22 cellular contexts compared by ENCODE assay signal in the genomic region with DNA sequence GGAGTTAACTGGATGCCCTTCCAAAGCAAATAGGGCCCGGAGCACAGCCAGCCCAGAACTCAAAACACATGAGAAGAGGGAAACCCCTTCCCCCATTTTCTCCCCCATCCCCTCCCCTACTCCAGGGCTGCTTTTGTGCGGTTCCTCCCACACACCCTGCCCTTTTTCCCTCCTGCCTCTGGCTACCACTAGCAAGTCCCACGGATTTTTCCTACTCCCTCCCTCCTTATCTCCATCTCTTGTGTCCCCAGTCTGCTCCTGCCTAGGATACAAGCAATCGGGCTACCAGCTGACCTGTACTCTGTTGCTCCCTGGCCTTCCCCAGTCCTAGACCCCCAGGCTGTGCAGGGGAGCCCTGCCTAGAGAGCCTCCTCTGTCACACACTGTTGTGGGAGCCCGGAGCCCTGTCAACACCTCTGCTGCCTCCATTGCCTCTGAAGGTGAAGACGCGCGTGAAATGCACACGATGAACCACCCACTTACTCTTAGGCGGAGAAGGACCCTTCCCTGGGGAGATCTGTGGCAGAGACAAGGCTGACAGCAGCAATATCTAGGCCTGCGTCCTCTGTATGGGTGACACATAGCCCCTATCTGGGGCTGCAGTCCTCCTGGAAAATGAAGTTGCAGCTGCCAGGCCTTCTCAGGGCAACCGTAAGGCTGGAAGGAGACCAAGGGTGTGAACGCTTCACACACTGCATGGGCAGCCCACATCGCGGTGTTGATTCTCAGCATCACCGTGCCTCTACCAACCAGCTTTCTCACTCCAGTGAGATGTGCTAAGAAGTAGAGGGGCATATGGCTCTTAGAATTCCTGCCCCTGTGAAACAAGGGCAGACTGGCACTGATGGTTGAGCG.
DNase-seq lines count a peak whose midpoint lies in the region; ATAC-seq and TF ChIP-seq lines count a peak whose summit lies in the region.
"Had no signal": no experiment of that assay in that cellular context is flagged by ENCODE, and none has a peak within 500 bp of the region (broad histone marks: within the 10 kb centered on the region; RNA-seq: fewer than 3 reads in every experiment).

No MANE protein-coding gene starts in this region.

- intact Hi-C loops in IMR-90 (cut with micrococcal nuclease): no loop called here

- H3K36me3 Mint-ChIP-seq in activated CD8-positive, alpha-beta T cell treated with anti-CD3 and anti-CD28 coated beads, Interleukin-2, amount 10 ng/mL, durations not matched to agents 7 days and 5 days (ENCODE audit: low read depth): no peaks in the 10 kb centered on the region
- H3K36me3 Mint-ChIP-seq: CD4-positive, alpha-beta memory T cell; natural killer cell treated with Interleukin-12 subunit alpha and Interleukin-12 subunit beta and Interleukin-15 and Interleukin-18, amount 100 ng/mL, for 72 hours; stimulated activated memory B cell treated with anti-CD40 and anti-IgM and Interleukin-4, amounts not matched to agents 10 μg/mL and 1 μg/mL and 100 μg/mL, for 72 hours had no signal

- H3K27me3 ChIP-seq in IMR-90 (ENCODE audit: control insufficient read depth, insufficient read depth, low read length): peaks cover 8% of the 10 kb centered on the region
- no peaks in the 10 kb centered on the region for H3K27me3 ChIP-seq in iPS-18a (ENCODE audit: control insufficient read depth, insufficient read depth, low read length)
- no peaks in the 10 kb centered on the region for H3K27me3 ChIP-seq in trophoblast cell (ENCODE audit: insufficient read depth, low read length)
- no peaks in the 10 kb centered on the region for H3K27me3 ChIP-seq in smooth muscle cell (ENCODE audit: low read depth)
- peaks cover 1% of the 10 kb centered on the region for H3K27me3 ChIP-seq in osteoblast (ENCODE audit: insufficient read depth, low read length)

- H3K23ac ChIP-seq in IMR-90 (ENCODE audit: low read depth, low read length) (no peak overlapping the region), trophoblast cell (ENCODE audit: low read length) (no peak overlapping the region)

- H2AK5ac ChIP-seq in IMR-90 (ENCODE audit: low read depth, low read length) (no peak overlapping the region; the same call in 1 of the 2 replicates), trophoblast cell (ENCODE audit: low read length) (no peak overlapping the region)

- no peak overlapping the region for H3K27ac ChIP-seq in IMR-90 (ENCODE audit: insufficient read depth, low read length)
- H3K27ac ChIP-seq in VCaP: peak overlapping the region; percentile 24; the same call in 1 of the 2 replicates
- H3K27ac ChIP-seq in iPS-18a (ENCODE audit: low read length): peak overlapping the region; percentile 38
- H3K27ac ChIP-seq in trophoblast cell (ENCODE audit: low read depth, low read length): no peak overlapping the region
- H3K27ac ChIP-seq in smooth muscle cell (ENCODE audit: low read depth): no peak overlapping the region
- no peak overlapping the region for H3K27ac ChIP-seq in osteoblast (ENCODE audit: low read depth, low read length)
- H3K27ac ChIP-seq: skin epidermis had no signal

- in situ Hi-C loops in IMR-90 (cut with MboI; ENCODE audit: low sequenced_read_pairs): no loop called here

- no peak overlapping the region for H2BK20ac ChIP-seq in IMR-90 (ENCODE audit: low read depth, low read length)

- H3K79me2 ChIP-seq in trophoblast cell (ENCODE audit: control insufficient read depth, insufficient read depth, low read length, poor library complexity) (no peaks in the 10 kb centered on the region), smooth muscle cell (ENCODE audit: low read depth) (no peaks in the 10 kb centered on the region), osteoblast (ENCODE audit: insufficient read depth, low read length) (no peaks in the 10 kb centered on the region)

- no peak overlapping the region for H4K5ac ChIP-seq in IMR-90 (ENCODE audit: low read depth, low read length)

- H3K9me3 Mint-ChIP-seq in activated CD8-positive, alpha-beta T cell treated with anti-CD3 and anti-CD28 coated beads, Interleukin-2, amount 10 ng/mL, durations not matched to agents 7 days and 5 days (ENCODE audit: insufficient read depth): no peaks in the 10 kb centered on the region
- H3K9me3 Mint-ChIP-seq: activated B cell treated with CpG ODN at 0.5 μM for 24 hours; natural killer cell treated with Interleukin-12 subunit alpha and Interleukin-12 subunit beta and Interleukin-15 and Interleukin-18, amount 100 ng/mL, for 72 hours had no signal

- peak overlapping the region; percentile 33 for H2AFZ ChIP-seq in IMR-90 (replicated peaks; ENCODE audit: low read length, poor library complexity)
- no peak overlapping the region for H2AFZ ChIP-seq in trophoblast cell (ENCODE audit: insufficient read depth, low read length, poor library complexity)
- H2AFZ ChIP-seq in smooth muscle cell (ENCODE audit: low read depth): no peak overlapping the region
- no peak overlapping the region for H2AFZ ChIP-seq in osteoblast (ENCODE audit: low read length)

- H3K79me1 ChIP-seq in IMR-90 (ENCODE audit: low read depth in 1 of 2, low read length in 2 of 2) (no peaks in the 10 kb centered on the region), trophoblast cell (ENCODE audit: low read length) (no peaks in the 10 kb centered on the region)

- H2AK9ac ChIP-seq in IMR-90 (replicated peaks; ENCODE audit: low read depth, low read length, poor library complexity): no peak overlapping the region

- H3K27me3 Mint-ChIP-seq in activated CD8-positive, alpha-beta T cell treated with anti-CD3 and anti-CD28 coated beads, Interleukin-2, amount 10 ng/mL, durations not matched to agents 7 days and 5 days (ENCODE audit: low read depth): no peaks in the 10 kb centered on the region
- H3K27me3 Mint-ChIP-seq: activated B cell treated with CpG ODN at 0.5 μM for 24 hours had no signal

- H3K4ac ChIP-seq in IMR-90 (ENCODE audit: low read depth, low read length) (no peak overlapping the region), trophoblast cell (ENCODE audit: low read depth, low read length) (no peak overlapping the region)

- H4K91ac ChIP-seq in IMR-90 (ENCODE audit: insufficient read depth, low read depth, low read length): no peak overlapping the region
- H4K91ac ChIP-seq in trophoblast cell (ENCODE audit: low read depth, low read length): no peak overlapping the region

- no peak overlapping the region for H3K4me3 Mint-ChIP-seq in activated CD8-positive, alpha-beta T cell treated with anti-CD3 and anti-CD28 coated beads, Interleukin-2, amount 10 ng/mL, durations not matched to agents 7 days and 5 days
- H3K4me3 Mint-ChIP-seq: activated B cell treated with CpG ODN at 0.5 μM for 24 hours; CD4-positive, alpha-beta memory T cell; natural killer cell treated with Interleukin-12 subunit alpha and Interleukin-12 subunit beta and Interleukin-15 and Interleukin-18, amount 100 ng/mL, for 72 hours; stimulated activated memory B cell treated with anti-CD40 and anti-IgM and Interleukin-4, amounts not matched to agents 10 μg/mL and 1 μg/mL and 100 μg/mL, for 72 hours had no signal

- no peak for TF ChIP-seq CTCF in IMR-90 (conservative IDR thresholded peaks at IDR 0.05; ENCODE audit: low read depth, low read length)
- TF ChIP-seq CTCF in VCaP (conservative IDR thresholded peaks at IDR 0.05): no peak
- TF ChIP-seq CTCF in smooth muscle cell (IDR thresholded peaks at IDR 0.05; ENCODE audit: borderline replicate concordance, insufficient read depth, poor library complexity, severe bottlenecking): no peak
- TF ChIP-seq CTCF in osteoblast (IDR thresholded peaks at IDR 0.05; ENCODE audit: extremely low read depth, low read depth, low read length): no peak

- no TSS peak for BruUV-seq in IMR-90 (replicated peaks; lab: Mats Ljungman, UMichigan)

- H3K4me3 ChIP-seq in IMR-90 (ENCODE audit: insufficient read depth, low read depth, low read length): no peak overlapping the region
- H3K4me3 ChIP-seq in iPS-18a (ENCODE audit: low read length): no peak overlapping the region
- H3K4me3 ChIP-seq in trophoblast cell (ENCODE audit: low read depth, low read length): peak overlapping the region; percentile 37
- no peak overlapping the region for H3K4me3 ChIP-seq in smooth muscle cell
- H3K4me3 ChIP-seq in osteoblast (ENCODE audit: insufficient read depth, low read length): no peak overlapping the region
- H3K4me3 ChIP-seq: coronary artery, skin epidermis had no signal

- DNase-seq in IMR-90 (peak; percentile 16), trophoblast cell (peak in 1 of 2 donors; percentile 14), smooth muscle cell (lab: John Stamatoyannopoulos, UW; ENCODE audit: unreplicated experiment) (no peak), osteoblast (ENCODE audit: insufficient read length, low spot score, missing footprints) (no peak)
- no peak for DNase-seq in activated CD8-positive, alpha-beta T cell treated with anti-CD3 and anti-CD28 coated beads, Interleukin-2, amount 10 ng/mL, durations not matched to agents 7 days and 5 days
- DNase-seq in activated CD4-positive, alpha-beta T cell treated with anti-CD3 and anti-CD28 coated beads for 4 hours: no peak
- DNase-seq: activated B cell treated with CpG ODN at 0.5 μM for 24 hours; activated CD4-positive, alpha-beta T cell treated with anti-CD3 and anti-CD28 coated beads, Interleukin-2, amount 50 U/mL, for 48 hours; CD4-positive, alpha-beta memory T cell; DMS53; left colon; NCI-H1105 treated with DMSO at 0.1 percent for 48 hours; NCI-H2081; NCI-H510A treated with DMSO at 0.1 percent for 48 hours; stimulated activated CD4-positive, alpha-beta T cell treated with anti-CD3 and anti-CD28 coated beads, Interleukin-2, amount 100 ng/mL, for 24 hours had no signal

- WGBS in IMR-90 (ENCODE audit: extremely low coverage in 2 of 2, insufficient read length in 1 of 2), 2 experiments: 40% methylated on average over 3 of the region's 17 CpGs; no CpG with 5 or more reads in 1 of the 2 experiments
- no CpG with 5 or more reads among the region's 17 CpGs for WGBS in trophoblast cell (ENCODE audit: extremely low coverage, insufficient coverage, insufficient read length)
- 78% methylated on average over 17 of the region's 17 CpGs for WGBS in smooth muscle cell (ENCODE audit: low lambda C conversion rate)

- no peak overlapping the region for H3K18ac ChIP-seq in IMR-90 (ENCODE audit: low read depth, low read length)
- H3K18ac ChIP-seq in trophoblast cell (ENCODE audit: low read length): no peak overlapping the region

- no peak overlapping the region for H3K56ac ChIP-seq in IMR-90 (ENCODE audit: extremely low read depth, insufficient read depth, low read length)

- H3K36me3 ChIP-seq in IMR-90 (ENCODE audit: control insufficient read depth, insufficient read depth, low read length): no peaks in the 10 kb centered on the region
- no peaks in the 10 kb centered on the region for H3K36me3 ChIP-seq in iPS-18a (ENCODE audit: control insufficient read depth, low read depth, low read length)
- no peaks in the 10 kb centered on the region for H3K36me3 ChIP-seq in trophoblast cell (ENCODE audit: control insufficient read depth in 1 of 2, insufficient read depth in 2 of 2, low read length in 2 of 2)
- no peaks in the 10 kb centered on the region for H3K36me3 ChIP-seq in smooth muscle cell (ENCODE audit: low read depth)
- no peaks in the 10 kb centered on the region for H3K36me3 ChIP-seq in osteoblast (ENCODE audit: insufficient read depth, low read length)

- H2BK12ac ChIP-seq in trophoblast cell (ENCODE audit: low read length): no peak overlapping the region

- H3K9me3 ChIP-seq in IMR-90 (ENCODE audit: control insufficient read depth, insufficient read depth, low read length) (no peaks in the 10 kb centered on the region), iPS-18a (ENCODE audit: control insufficient read depth, low read depth, low read length) (no peaks in the 10 kb centered on the region), trophoblast cell (ENCODE audit: insufficient read depth, low read depth, low read length) (no peaks in the 10 kb centered on the region), smooth muscle cell (replicated peaks; ENCODE audit: low read depth) (no peaks in the 10 kb centered on the region), osteoblast (ENCODE audit: low read depth, low read length) (no peaks in the 10 kb centered on the region)

- H3K4me1 ChIP-seq in IMR-90 (ENCODE audit: control insufficient read depth, insufficient read depth, low read length): peaks cover 2% of the 10 kb centered on the region; the same call in 1 of the 2 replicates
- peaks cover 10% of the 10 kb centered on the region for H3K4me1 ChIP-seq in iPS-18a (ENCODE audit: control insufficient read depth, low read depth, low read length)
- no peaks in the 10 kb centered on the region for H3K4me1 ChIP-seq in trophoblast cell (ENCODE audit: control insufficient read depth in 1 of 2, insufficient read depth in 2 of 2, low read length in 2 of 2)
- peaks cover 4% of the 10 kb centered on the region for H3K4me1 ChIP-seq in smooth muscle cell (ENCODE audit: low read depth)
- H3K4me1 ChIP-seq in osteoblast (ENCODE audit: insufficient read depth, low read length): no peaks in the 10 kb centered on the region

- no peak overlapping the region for H3K9ac ChIP-seq in IMR-90 (ENCODE audit: low read depth, low read length)
- no peak overlapping the region for H3K9ac ChIP-seq in iPS-18a (ENCODE audit: low read length)
- no peak overlapping the region for H3K9ac ChIP-seq in trophoblast cell (ENCODE audit: low read length)
- no peak overlapping the region for H3K9ac ChIP-seq in smooth muscle cell (ENCODE audit: low read depth)

- CTCF ChIA-PET in IMR-90 (lab: Yijun Ruan, JAX): no interaction called here
- CTCF ChIA-PET in activated CD8-positive, alpha-beta T cell treated with anti-CD3 and anti-CD28 coated beads, Interleukin-2, amount 10 ng/mL, durations not matched to agents 7 days and 5 days (lab: Charles Lee): no interaction called here

- no peaks in the 10 kb centered on the region for H3F3A ChIP-seq in smooth muscle cell (ENCODE audit: low read depth)

- POLR2A ChIA-PET in IMR-90 (lab: Charles Lee; ENCODE audit: unreplicated experiment): no interaction called here
- POLR2A ChIA-PET in activated CD8-positive, alpha-beta T cell treated with anti-CD3 and anti-CD28 coated beads, Interleukin-2, amount 10 ng/mL, durations not matched to agents 7 days and 5 days (lab: Charles Lee): no interaction called here

- H2BK120ac ChIP-seq in IMR-90 (ENCODE audit: low read depth, low read length) (no peak overlapping the region), trophoblast cell (ENCODE audit: insufficient read depth, low read length, poor library complexity) (no peak overlapping the region)

- H3K27ac Mint-ChIP-seq in activated CD8-positive, alpha-beta T cell treated with anti-CD3 and anti-CD28 coated beads, Interleukin-2, amount 10 ng/mL, durations not matched to agents 7 days and 5 days: no peak overlapping the region
- H3K27ac Mint-ChIP-seq: activated B cell treated with CpG ODN at 0.5 μM for 24 hours; CD4-positive, alpha-beta memory T cell; natural killer cell treated with Interleukin-12 subunit alpha and Interleukin-12 subunit beta and Interleukin-15 and Interleukin-18, amount 100 ng/mL, for 72 hours; progenitor cell of endocrine pancreas; stimulated activated memory B cell treated with anti-CD40 and anti-IgM and Interleukin-4, amounts not matched to agents 10 μg/mL and 1 μg/mL and 100 μg/mL, for 72 hours had no signal

- H3K4me1 Mint-ChIP-seq in activated CD8-positive, alpha-beta T cell treated with anti-CD3 and anti-CD28 coated beads, Interleukin-2, amount 10 ng/mL, durations not matched to agents 7 days and 5 days (ENCODE audit: low read depth): no peaks in the 10 kb centered on the region
- H3K4me1 Mint-ChIP-seq: activated B cell treated with CpG ODN at 0.5 μM for 24 hours; CD4-positive, alpha-beta memory T cell; stimulated activated memory B cell treated with anti-CD40 and anti-IgM and Interleukin-4, amounts not matched to agents 10 μg/mL and 1 μg/mL and 100 μg/mL, for 72 hours had no signal

- H3K14ac ChIP-seq in IMR-90 (replicated peaks; ENCODE audit: low read depth, low read length): no peak overlapping the region
- no peak overlapping the region for H3K14ac ChIP-seq in trophoblast cell (ENCODE audit: low read length)

- H2BK5ac ChIP-seq in IMR-90 (ENCODE audit: low read depth, low read length, poor library complexity, severe bottlenecking) (no peak overlapping the region), trophoblast cell (ENCODE audit: low read depth, low read length, poor library complexity) (no peak overlapping the region)

- no peak; the same call in 1 of the 2 replicates for ATAC-seq in IMR-90 (ENCODE audit: low read depth)
- no peak for ATAC-seq in activated CD8-positive, alpha-beta T cell treated with anti-CD3 and anti-CD28 coated beads, Interleukin-2, amount 10 ng/mL, durations not matched to agents 7 days and 5 days
- ATAC-seq: left colon; stimulated activated memory B cell treated with anti-CD40 and anti-IgM and Interleukin-4, amounts not matched to agents 10 μg/mL and 1 μg/mL and 100 μg/mL, for 72 hours had no signal

- H3K4me2 ChIP-seq in IMR-90 (ENCODE audit: low read depth, low read length) (no peak overlapping the region), trophoblast cell (ENCODE audit: low read length) (no peak overlapping the region), smooth muscle cell (no peak overlapping the region), osteoblast (ENCODE audit: insufficient read depth, low read length) (no peak overlapping the region)

- no peak for TF ChIP-seq POLR2A in IMR-90 (IDR thresholded peaks at IDR 0.05; ENCODE audit: low read depth, low read length)

- H4K8ac ChIP-seq in IMR-90 (ENCODE audit: low read depth in 2 of 2, low read length in 2 of 2): no peak overlapping the region
- no peak overlapping the region for H4K8ac ChIP-seq in trophoblast cell (ENCODE audit: low read depth, low read length)

- no peak overlapping the region for H2BK15ac ChIP-seq in IMR-90 (ENCODE audit: low read depth, low read length)

- no peak for TF ChIP-seq RAD21 in IMR-90 (IDR thresholded peaks at IDR 0.05; ENCODE audit: low read length)

- dilution Hi-C loops in IMR-90 (cut with HindIII; ENCODE audit: low sequenced_read_pairs, unreplicated experiment): no loop called here

- no peak overlapping the region for H4K12ac ChIP-seq in trophoblast cell (ENCODE audit: low read depth, low read length)

- H4K20me1 ChIP-seq in IMR-90 (ENCODE audit: insufficient read depth, low read length): no peaks in the 10 kb centered on the region
- no peaks in the 10 kb centered on the region for H4K20me1 ChIP-seq in smooth muscle cell (ENCODE audit: low read depth)
- H4K20me1 ChIP-seq in osteoblast (ENCODE audit: insufficient read depth, low read length): no peaks in the 10 kb centered on the region

- H3K9me1 ChIP-seq in IMR-90 (ENCODE audit: insufficient read depth, low read length): 0 out of 2 replicates have a peak, but pooled peaks cover 2% of the 10 kb centered on the region

Comparison
In these comparisons a context has a peak if more than half of its experiments do, and no peak if none do; other contexts are left out.
1. H3K27ac ChIP-seq: peak in VCaP (single experiment) and iPS-18a (single experiment); none in IMR-90 (single experiment), trophoblast cell (single experiment), smooth muscle cell (single experiment) and osteoblast (single experiment).